1 cellular context compared by ENCODE assay signal in genomic region chr2:64685430-64685829, GRCh38.
A peak's percentile ranks its signal among the peaks of the same experiment; 100 is the strongest.
TF ChIP-seq lines count a peak whose summit lies in the region.

No MANE protein-coding gene starts in this region.

TF ChIP-seq in liver, 16 proteins besides CTCF, POLR2A, EP300 and RAD21 (continued from another document):
- peak; percentile 80 for TF ChIP-seq ZBTB33 (IDR thresholded peaks at IDR 0.05)
- peak; percentile 88 for TF ChIP-seq HNF4G (IDR thresholded peaks at IDR 0.05)
- TF ChIP-seq SP1 (IDR thresholded peaks at IDR 0.05) = peak; percentile 93
- TF ChIP-seq TAF1 (conservative IDR thresholded peaks at IDR 0.05) = peak; percentile 33
- TF ChIP-seq GABPA (IDR thresholded peaks at IDR 0.05 in 1 of 2, conservative IDR thresholded peaks at IDR 0.05 in 1 of 2) = peak in 1 of 2 donors; percentile 50
- TF ChIP-seq MAX (IDR thresholded peaks at IDR 0.05) = peak; percentile 81
- TF ChIP-seq FOXA1 (IDR thresholded peaks at IDR 0.05) = peak; percentile 36
- peak; percentile 63 to 71 for TF ChIP-seq JUND (IDR thresholded peaks at IDR 0.05)
- peak in 1 of 2 donors; percentile 54 for TF ChIP-seq EGR1 (IDR thresholded peaks at IDR 0.05; ENCODE audit: low read depth in 2 of 2)
- TF ChIP-seq NR2F2 (IDR thresholded peaks at IDR 0.05) = peak; percentile 69
- peak; percentile 83 for TF ChIP-seq FOXA2 (IDR thresholded peaks at IDR 0.05)
- peak; percentile 96 to 98 for TF ChIP-seq RXRA (IDR thresholded peaks at IDR 0.05)
